Comparison of ENCODE assay signal across 1 cellular context in genomic region chr15:70703066-70703465, GRCh38.
TF ChIP-seq lines count a peak whose summit lies in the region.

No MANE protein-coding gene starts in this region.

TF ChIP-seq in SK-N-SH, 30 proteins besides CTCF, POLR2A, EP300 and RAD21 (continued from another document):
- no peak for TF ChIP-seq ZBTB33 (IDR thresholded peaks at IDR 0.05; ENCODE audit: borderline replicate concordance, low read depth)
- no peak for TF ChIP-seq MXI1 (IDR thresholded peaks at IDR 0.05; ENCODE audit: low read depth, low read length)
- TF ChIP-seq REST (IDR thresholded peaks at IDR 0.05; ENCODE audit: low read depth, low read length) = no peak
- TF ChIP-seq RCOR1 (IDR thresholded peaks at IDR 0.05; ENCODE audit: low read length) = no peak
- no peak for TF ChIP-seq FOXJ3 (CRISPR knock-in tag; IDR thresholded peaks at IDR 0.05)
